ENCODE assay signal across 20 cellular contexts in the genomic region with DNA sequence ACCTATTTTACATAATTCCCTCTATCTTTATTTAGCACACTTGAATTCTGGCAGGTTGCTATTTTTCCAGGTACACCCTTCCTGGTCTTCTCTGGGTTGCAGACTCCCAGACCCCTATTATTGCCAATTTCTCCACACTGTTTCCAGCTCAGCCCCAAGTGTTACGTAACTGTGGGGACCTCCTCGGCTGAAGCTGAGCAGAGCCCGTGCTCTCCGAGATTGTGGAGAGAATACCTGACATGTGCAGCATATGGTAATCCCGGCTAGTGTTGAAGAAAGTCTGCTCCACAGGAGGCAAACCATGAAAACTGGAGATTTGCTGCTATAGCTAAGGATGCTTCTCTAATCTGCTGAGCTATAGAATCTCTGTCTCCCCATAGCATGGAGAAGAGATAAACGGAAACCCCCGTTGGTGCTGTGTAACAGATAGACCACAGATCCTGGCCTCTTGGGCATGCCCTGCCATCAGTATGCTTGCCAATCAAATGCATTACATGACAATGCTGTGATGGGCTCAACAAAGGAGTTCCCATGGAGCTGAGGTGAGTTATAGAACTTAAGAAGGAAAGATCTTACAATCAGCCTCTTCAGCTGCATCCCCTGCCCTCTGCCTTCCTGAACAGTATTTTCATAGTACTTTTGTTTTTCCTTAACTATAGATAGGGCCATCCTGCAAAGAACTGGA.
"Had no signal": no experiment of that assay in that cellular context is flagged by ENCODE, and none has a peak within 500 bp of the region (broad histone marks: within the 10 kb centered on the region; RNA-seq: fewer than 3 reads in every experiment).

No MANE protein-coding gene starts in this region.

- H3K27me3 ChIP-seq: esophagus squamous epithelium, gastroesophageal sphincter, neural progenitor cell, ovary, right atrium auricular region, suprapubic skin, thyroid gland, upper lobe of left lung, uterus had no signal

- H2AFZ ChIP-seq: neural progenitor cell had no signal

- H3K27ac ChIP-seq: esophagus squamous epithelium, gastroesophageal sphincter, neural progenitor cell, ovary, right atrium auricular region, suprapubic skin, thyroid gland, upper lobe of left lung, uterus had no signal

- H3K4me2 ChIP-seq: neural progenitor cell had no signal

- H3K9me3 ChIP-seq: esophagus squamous epithelium, gastroesophageal sphincter, mucosa of descending colon, ovary, right atrium auricular region, suprapubic skin, thyroid gland, upper lobe of left lung, uterus had no signal

- DNase-seq: effector memory CD8-positive, alpha-beta T cell; esophagus squamous epithelium; foreskin fibroblast; glutamatergic neuron; mucosa of descending colon; naive thymus-derived CD8-positive, alpha-beta T cell; nucleus accumbens; ovary; small intestine; stimulated activated CD4-positive, alpha-beta T cell treated with anti-CD3 and anti-CD28 coated beads, Interleukin-2, amount 100 ng/mL, for 48 hours; stimulated activated naive CD4-positive, alpha-beta T cell treated with Interleukin-2 at 50 U/mL for 16 hours; thyroid gland; uterus had no signal

- H3K4me3 Mint-ChIP-seq: dendritic cell treated with granulocyte-macrophage colony-stimulating factor and Interleukin-4, amounts not matched to agents 40 ng/mL and 50 ng/mL, for 4 days; naive thymus-derived CD8-positive, alpha-beta T cell; neural progenitor cell had no signal

- H3K9me3 Mint-ChIP-seq: naive thymus-derived CD8-positive, alpha-beta T cell; neural progenitor cell had no signal

- ATAC-seq: effector memory CD8-positive, alpha-beta T cell; gastroesophageal sphincter; mucosa of descending colon; naive thymus-derived CD8-positive, alpha-beta T cell had no signal

- FAIRE-seq: colon, small intestine had no signal

- H3K27ac Mint-ChIP-seq: dendritic cell treated with granulocyte-macrophage colony-stimulating factor and Interleukin-4, amounts not matched to agents 40 ng/mL and 50 ng/mL, for 4 days; neural progenitor cell had no signal

- H3K27me3 Mint-ChIP-seq: dendritic cell treated with granulocyte-macrophage colony-stimulating factor and Interleukin-4, amounts not matched to agents 40 ng/mL and 50 ng/mL, for 4 days; effector memory CD8-positive, alpha-beta T cell; naive thymus-derived CD8-positive, alpha-beta T cell had no signal

- H3K4me1 ChIP-seq: neural progenitor cell, suprapubic skin, thyroid gland, upper lobe of left lung, uterus had no signal

- H3K4me3 ChIP-seq: esophagus squamous epithelium, gastroesophageal sphincter, mucosa of descending colon, neural progenitor cell, ovary, right atrium auricular region, suprapubic skin, thyroid gland, upper lobe of left lung, uterus had no signal

- H3K36me3 Mint-ChIP-seq: neural progenitor cell had no signal

- H3K36me3 ChIP-seq: neural progenitor cell, ovary, right atrium auricular region, uterus had no signal

- H3K9ac ChIP-seq: neural progenitor cell had no signal
